In the genomic region with DNA sequence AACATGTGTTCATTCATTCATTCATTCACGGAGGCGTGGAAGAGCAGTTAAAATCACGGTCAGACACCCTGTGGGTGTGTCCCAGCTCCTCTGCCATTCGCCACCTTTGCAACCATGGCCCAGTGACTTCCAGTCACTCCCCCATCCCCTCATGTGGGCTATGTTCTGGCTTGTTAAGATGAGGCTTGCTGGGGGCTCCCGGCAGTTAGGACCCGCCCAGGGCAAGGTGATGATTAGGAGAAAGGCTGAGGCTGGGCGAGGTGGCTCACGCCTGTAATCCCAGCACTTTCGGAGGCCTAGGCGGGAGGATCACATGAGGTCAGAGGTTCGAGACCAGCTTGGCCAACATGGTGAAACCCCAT, we compare ENCODE assay signal across 9 cellular contexts. TPM values are rescaled to one million over a fixed set of nuclear protein-coding genes. Genes with fewer than 3 reads are reported as not detected.
DNase-seq lines count a peak whose midpoint lies in the region; ATAC-seq and TF ChIP-seq lines count a peak whose summit lies in the region.
"Had no signal": no experiment of that assay in that cellular context is flagged by ENCODE, and none has a peak within 500 bp of the region (broad histone marks: within the 10 kb centered on the region; RNA-seq: fewer than 3 reads in every experiment).

No MANE protein-coding gene starts in this region.

- H3K27me3 ChIP-seq in GM23248 (replicated peaks; ENCODE audit: insufficient read depth) (no peaks in the 10 kb centered on the region), SJSA1 (replicated peaks) (no peaks in the 10 kb centered on the region), gastroesophageal sphincter (no peaks in the 10 kb centered on the region), spleen (replicated peaks in 1 of 7) (peaks cover 0 to 14% (median 0%) of the 10 kb centered on the region in 7 donors), body of pancreas (no peaks in the 10 kb centered on the region)

- H3K27ac Mint-ChIP-seq in activated CD4-positive, alpha-beta memory T cell treated with anti-CD3 and anti-CD28 coated beads for 36 hours, result no peak overlapping the region
- H3K27ac Mint-ChIP-seq: progenitor cell of endocrine pancreas had no signal

- TF ChIP-seq CTCF in gastroesophageal sphincter (IDR thresholded peaks at IDR 0.05) (no peak), spleen (IDR thresholded peaks at IDR 0.05 in 8 of 11, conservative IDR thresholded peaks at IDR 0.05 in 3 of 11) (no peak), body of pancreas (IDR thresholded peaks at IDR 0.05) (no peak)

- H3K9me3 ChIP-seq in GM23248 (ENCODE audit: low read depth) (no peaks in the 10 kb centered on the region), SJSA1 (replicated peaks) (no peaks in the 10 kb centered on the region), gastroesophageal sphincter (no peaks in the 10 kb centered on the region), spleen (no peaks in the 10 kb centered on the region), body of pancreas (no peaks in the 10 kb centered on the region)

- intact Hi-C loops in spleen (cut with DNase I; ENCODE audit: low total_unique reads), result no loop called here
- intact Hi-C loops in activated CD4-positive, alpha-beta memory T cell treated with anti-CD3 and anti-CD28 coated beads for 36 hours (cut with micrococcal nuclease), result no loop called here
- intact Hi-C loops in body of pancreas (cut with DNase I), result loop anchor here (10.0 kb wide), 1 partner anchor 123 kb away; no protein-coding TSS in a partner anchor

- no peaks in the 10 kb centered on the region for H3K79me2 ChIP-seq in GM23248 (ENCODE audit: insufficient read depth)

- peak overlapping the region; percentile 49 for H3K4me2 ChIP-seq in GM23248 (ENCODE audit: unreplicated experiment)

- no peaks in the 10 kb centered on the region for H3K9me2 ChIP-seq in GM23248 (ENCODE audit: insufficient read depth)

- TF ChIP-seq EP300 in gastroesophageal sphincter (IDR thresholded peaks at IDR 0.05), result no peak

- peak overlapping the region; percentile 60 for H3K9ac ChIP-seq in GM23248

- H3K4me1 ChIP-seq in GM23248 (ENCODE audit: insufficient read depth) (peaks cover 16% of the 10 kb centered on the region), SJSA1 (replicated peaks) (peaks cover 36% of the 10 kb centered on the region), gastroesophageal sphincter (peaks cover 0 to 17% (median 15%) of the 10 kb centered on the region in 3 donors), spleen (peaks cover 11 to 59% (median 31%) of the 10 kb centered on the region in 6 donors), body of pancreas (peaks cover 11% of the 10 kb centered on the region)

- H3K27me3 Mint-ChIP-seq in activated CD4-positive, alpha-beta memory T cell treated with anti-CD3 and anti-CD28 coated beads for 36 hours, result peaks cover 7% of the 10 kb centered on the region

- POLR2A ChIA-PET in activated CD4-positive, alpha-beta memory T cell treated with anti-CD3 and anti-CD28 coated beads for 36 hours (lab: Charles Lee), result interaction anchor here (0.6 kb wide), 1 partner anchor 178 kb away, joined by 3 read pairs; no protein-coding TSS in a partner anchor

- no peak overlapping the region for H3K4me3 Mint-ChIP-seq in activated CD4-positive, alpha-beta memory T cell treated with anti-CD3 and anti-CD28 coated beads for 36 hours

- no peak for TF ChIP-seq POLR2A in gastroesophageal sphincter (IDR thresholded peaks at IDR 0.05)
- no peak for TF ChIP-seq POLR2A in spleen (IDR thresholded peaks at IDR 0.05)
- TF ChIP-seq POLR2A in erythroblast (IDR thresholded peaks at IDR 0.05; ENCODE audit: low read length), result no peak
- no peak for TF ChIP-seq POLR2A in body of pancreas (IDR thresholded peaks at IDR 0.05)

- H3K27ac ChIP-seq in GM23248, result peak overlapping the region; percentile 90
- peak overlapping the region; percentile 78 for H3K27ac ChIP-seq in SJSA1
- peak overlapping the region in 3 of 4 donors; percentile 69 to 76 (median 73) for H3K27ac ChIP-seq in gastroesophageal sphincter
- peak overlapping the region in 7 of 8 donors; percentile 58 to 80 (median 69) for H3K27ac ChIP-seq in spleen
- H3K27ac ChIP-seq in body of pancreas, result no peak overlapping the region

- DNase-seq in GM23248 (no peak), SJSA1 (ENCODE audit: low read depth in 1 of 2, low spot score in 2 of 2) (no peak), spleen (no peak), erythroblast (lab: John Stamatoyannopoulos, UW) (no peak), NCI-H1417 treated with DMSO at 0.1 percent for 48 hours (lab: John Stamatoyannopoulos, UW) (no peak), body of pancreas (no peak)
- no peak for DNase-seq in activated CD4-positive, alpha-beta memory T cell treated with anti-CD3 and anti-CD28 coated beads for 36 hours

- H3K9me3 Mint-ChIP-seq in activated CD4-positive, alpha-beta memory T cell treated with anti-CD3 and anti-CD28 coated beads for 36 hours, result no peaks in the 10 kb centered on the region

- peaks cover 12% of the 10 kb centered on the region for H3F3A ChIP-seq in GM23248 (ENCODE audit: insufficient read depth)

- 45 to 52% methylated on average over 11 of the region's 11 CpGs for WGBS in GM23248 (ENCODE audit: low coverage in 1 of 2, low lambda C conversion rate in 2 of 2, missing lambda C conversion rate in 2 of 2), 2 experiments
- 20 to 73% methylated on average over 2 of the region's 11 CpGs for WGBS in gastroesophageal sphincter (ENCODE audit: low coverage in 1 of 2), 2 donors
- WGBS in spleen, 5 donors, result 45 to 54% (median 51%) methylated on average over 11 of the region's 11 CpGs
- 72 to 82% methylated on average over 11 of the region's 11 CpGs for WGBS in body of pancreas, 2 donors

- no peaks in the 10 kb centered on the region for H3K36me3 ChIP-seq in GM23248 (ENCODE audit: low read depth)
- H3K36me3 ChIP-seq in SJSA1, result no peaks in the 10 kb centered on the region
- H3K36me3 ChIP-seq in gastroesophageal sphincter, result no peaks in the 10 kb centered on the region
- no peaks in the 10 kb centered on the region for H3K36me3 ChIP-seq in spleen
- no peaks in the 10 kb centered on the region for H3K36me3 ChIP-seq in body of pancreas (replicated peaks in 1 of 2; ENCODE audit: insufficient read depth in 1 of 2, low read depth in 2 of 2)

- in situ Hi-C loops in GM23248 (cut with MboI), result no loop called here

- H3K4me1 Mint-ChIP-seq in activated CD4-positive, alpha-beta memory T cell treated with anti-CD3 and anti-CD28 coated beads for 36 hours (ENCODE audit: low read depth), result peaks cover 15% of the 10 kb centered on the region

- H2AFZ ChIP-seq in GM23248, result no peak overlapping the region

- CTCF ChIA-PET in activated CD4-positive, alpha-beta memory T cell treated with anti-CD3 and anti-CD28 coated beads for 36 hours (lab: Charles Lee), result interaction anchor here (0.9 to 4.3 kb wide), 5 partner anchors 12 to 635 kb away, joined by 3 to 29 read pairs (median 4); no protein-coding TSS in a partner anchor

- H3K4me3 ChIP-seq in GM23248 (peak overlapping the region; percentile 37), SJSA1 (no peak overlapping the region), gastroesophageal sphincter (peak overlapping the region in 1 of 2 donors; percentile 18), spleen (peak overlapping the region in 1 of 8 donors; percentile 31), body of pancreas (no peak overlapping the region)

- ATAC-seq in gastroesophageal sphincter (no peak), body of pancreas (no peak)

- H4K20me1 ChIP-seq in GM23248 (ENCODE audit: insufficient read depth), result no peaks in the 10 kb centered on the region

- no peaks in the 10 kb centered on the region for H3K36me3 Mint-ChIP-seq in activated CD4-positive, alpha-beta memory T cell treated with anti-CD3 and anti-CD28 coated beads for 36 hours

RNA-seq across cellular contexts. Expression of a gene that starts 24.9 kb away (rescaled TPM):
- 8.3 and 12.6 TPM in 2 replicates for total RNA-seq in GM23248 (2014; rRNA removed; shearing (Covaris generic))
- polyA plus RNA-seq in GM23248 (2016; fragmentation: Nextera tagmentation; extraction: Ambion mirVana), result 22.0 and 22.4 TPM in 2 replicates
- total RNA-seq in SJSA1 (2014; rRNA removed; shearing (Covaris generic)), result 2.4 and 5.4 TPM in 2 replicates
- 10 to 100 TPM in 1 of 4 donors, 1 to 10 TPM in 2, under 1 TPM in 1; 0.78 to 15.1 (median 6.1) TPM for total RNA-seq in gastroesophageal sphincter
- 1 to 10 TPM; 1.4 to 7.2 (median 2.2) TPM for total RNA-seq in spleen
- polyA plus RNA-seq in spleen, result 1 to 10 TPM; 4.7 to 6.1 (median 4.8) TPM
- not detected for total RNA-seq in activated CD4-positive, alpha-beta memory T cell treated with anti-CD3 and anti-CD28 coated beads for 36 hours
- under 1 TPM; 0.52 to 0.66 TPM for total RNA-seq in body of pancreas

RNA-seq across cellular contexts. Expression of a gene that starts 25.2 kb away (rescaled TPM):
- 47.6 and 55.1 TPM in 2 replicates for total RNA-seq in GM23248 (2014; rRNA removed; shearing (Covaris generic))
- polyA plus RNA-seq in GM23248 (2016; fragmentation: Nextera tagmentation; extraction: Ambion mirVana) (34.5 and 37.9 TPM in 2 replicates), spleen (1 to 10 TPM; 5.3 to 8.3 (median 6.3) TPM)
- total RNA-seq in SJSA1 (2014; rRNA removed; shearing (Covaris generic)), result 24.9 and 38.3 TPM in 2 replicates
- total RNA-seq in gastroesophageal sphincter (10 to 100 TPM; 17.5 to 55.4 (median 33.8) TPM), spleen (10 to 100 TPM; 16.1 to 38.0 (median 18.9) TPM), body of pancreas (10 to 100 TPM in 1 of 2 donors, 1 to 10 TPM in 1; 9.6 to 19.2 TPM)
- 10 to 100 TPM; 20.6 to 23.0 TPM for total RNA-seq in activated CD4-positive, alpha-beta memory T cell treated with anti-CD3 and anti-CD28 coated beads for 36 hours

RNA-seq across cellular contexts. Expression of a gene that starts 46.2 kb away (rescaled TPM):
- 63.6 and 73.6 TPM in 2 replicates for total RNA-seq in GM23248 (2014; rRNA removed; shearing (Covaris generic))
- polyA plus RNA-seq in GM23248 (2016; fragmentation: Nextera tagmentation; extraction: Ambion mirVana), result 101 and 102 TPM in 2 replicates
- total RNA-seq in SJSA1 (2014; rRNA removed; shearing (Covaris generic)), result 29.4 and 42.8 TPM in 2 replicates
- total RNA-seq in gastroesophageal sphincter, result 10 to 100 TPM; 33.9 to 45.9 (median 38.2) TPM
- total RNA-seq in spleen, result 10 to 100 TPM; 27.7 to 49.5 (median 32.5) TPM
- 10 to 100 TPM; 13.3 to 20.0 (median 16.5) TPM for polyA plus RNA-seq in spleen
- total RNA-seq in activated CD4-positive, alpha-beta memory T cell treated with anti-CD3 and anti-CD28 coated beads for 36 hours, result 10 to 100 TPM; 38.5 to 41.6 TPM
- 10 to 100 TPM; 17.4 to 27.0 TPM for total RNA-seq in body of pancreas

RNA-seq across cellular contexts. Expression of a gene that starts 57.3 kb away (rescaled TPM):
- 46.8 and 66.0 TPM in 2 replicates for total RNA-seq in GM23248 (2014; rRNA removed; shearing (Covaris generic))
- polyA plus RNA-seq in GM23248 (2016; fragmentation: Nextera tagmentation; extraction: Ambion mirVana) (79.7 and 80.7 TPM in 2 replicates), spleen (10 to 100 TPM; 51.5 to 68.9 (median 66.3) TPM)
- total RNA-seq in SJSA1 (2014; rRNA removed; shearing (Covaris generic)), result 56.2 and 59.3 TPM in 2 replicates
- total RNA-seq in gastroesophageal sphincter (100 to 1,000 TPM in 2 of 4 donors, 10 to 100 TPM in 2; 59.9 to 113 (median 85.0) TPM), spleen (100 to 1,000 TPM in 1 of 7 donors, 10 to 100 TPM in 6; 35.6 to 105 (median 47.3) TPM), body of pancreas (10 to 100 TPM; 25.1 to 48.0 TPM)
- 10 to 100 TPM; 43.6 to 47.0 TPM for total RNA-seq in activated CD4-positive, alpha-beta memory T cell treated with anti-CD3 and anti-CD28 coated beads for 36 hours

RNA-seq across cellular contexts. Expression of a gene that starts 57.5 kb away (rescaled TPM):
- total RNA-seq in GM23248 (2014; rRNA removed; shearing (Covaris generic)), result 7.3 and 10.3 TPM in 2 replicates
- polyA plus RNA-seq in GM23248 (2016; fragmentation: Nextera tagmentation; extraction: Ambion mirVana) (15.7 and 15.8 TPM in 2 replicates), spleen (10 to 100 TPM; 38.1 to 83.7 (median 67.6) TPM)
- total RNA-seq in SJSA1 (2014; rRNA removed; shearing (Covaris generic)), result 2.1 and 3.4 TPM in 2 replicates
- total RNA-seq in gastroesophageal sphincter (10 to 100 TPM; 25.9 to 56.8 (median 33.4) TPM), spleen (10 to 100 TPM; 29.7 to 55.3 (median 39.4) TPM), body of pancreas (10 to 100 TPM; 14.5 to 23.4 TPM)
- 10 to 100 TPM; 51.6 to 55.3 TPM for total RNA-seq in activated CD4-positive, alpha-beta memory T cell treated with anti-CD3 and anti-CD28 coated beads for 36 hours

Comparison
In these comparisons a context has a peak if more than half of its experiments do, and no peak if none do; other contexts are left out.
1. H3K27ac ChIP-seq: peak in GM23248 (single experiment), SJSA1 (single experiment), gastroesophageal sphincter (3 of 4) and spleen (7 of 8); none in body of pancreas (0 of 4).